Comparison of ENCODE assay signal across 18 cellular contexts in genomic region chr6:40512340-40512739, GRCh38.
DNase-seq lines count a peak whose midpoint lies in the region; ATAC-seq and TF ChIP-seq lines count a peak whose summit lies in the region.
"Had no signal": no experiment of that assay in that cellular context is flagged by ENCODE, and none has a peak within 500 bp of the region (broad histone marks: within the 10 kb centered on the region; RNA-seq: fewer than 3 reads in every experiment).

No MANE protein-coding gene starts in this region.

- H3K9me3 ChIP-seq in BE2C (no peaks in the 10 kb centered on the region), parathyroid adenoma (ENCODE audit: control insufficient read depth, low read length) (no peaks in the 10 kb centered on the region)
- H3K9me3 ChIP-seq in CD8-positive, alpha-beta memory T cell (ENCODE audit: low read length) = no peaks in the 10 kb centered on the region
- H3K9me3 ChIP-seq: Caco-2, HAP-1 had no signal

- H4K20me1 ChIP-seq in GM23338 (replicated peaks; ENCODE audit: insufficient read depth) = no peaks in the 10 kb centered on the region

- POLR2A ChIA-PET in CD8-positive, alpha-beta memory T cell (lab: Charles Lee) = no interaction called here

- no peaks in the 10 kb centered on the region for H3K9me3 Mint-ChIP-seq in GM23338
- no peaks in the 10 kb centered on the region for H3K9me3 Mint-ChIP-seq in CD8-positive, alpha-beta memory T cell
- H3K9me3 Mint-ChIP-seq: CD4-positive, alpha-beta memory T cell had no signal

- no peak overlapping the region for H2AFZ ChIP-seq in GM23338
- peak overlapping the region; percentile 81 for H2AFZ ChIP-seq in parathyroid adenoma

- H3K36me3 ChIP-seq in BE2C (no peaks in the 10 kb centered on the region), GM23338 (ENCODE audit: insufficient read depth) (no peaks in the 10 kb centered on the region), parathyroid adenoma (ENCODE audit: control insufficient read depth, insufficient read depth, low read length) (no peaks in the 10 kb centered on the region)
- H3K36me3 ChIP-seq in CD8-positive, alpha-beta memory T cell (ENCODE audit: insufficient read depth, low read length) = no peaks in the 10 kb centered on the region
- H3K36me3 ChIP-seq: HAP-1 had no signal

- peak overlapping the region; percentile 56 for H3K27ac Mint-ChIP-seq in GM23338
- H3K27ac Mint-ChIP-seq in CD8-positive, alpha-beta memory T cell = no peak overlapping the region
- H3K27ac Mint-ChIP-seq: HFFc6 had no signal

- H3K79me2 ChIP-seq in GM23338 (replicated peaks; ENCODE audit: insufficient read depth) (no peaks in the 10 kb centered on the region), parathyroid adenoma (no peaks in the 10 kb centered on the region)

- no peak overlapping the region for H3K4me2 ChIP-seq in GM23338
- no peak overlapping the region for H3K4me2 ChIP-seq in parathyroid adenoma (ENCODE audit: low read length)

- ATAC-seq in GM23338 (no peak; the same call in 2 of the 3 replicates), GM21576 (IDR thresholded peaks at IDR 0.05; ENCODE audit: unreplicated experiment) (no peak)

- peaks cover 9% of the 10 kb centered on the region for H3K4me1 ChIP-seq in BE2C
- H3K4me1 ChIP-seq in GM23338 (ENCODE audit: insufficient read depth) = peaks cover 4% of the 10 kb centered on the region; the same call in 1 of the 2 replicates
- peaks cover 44% of the 10 kb centered on the region for H3K4me1 ChIP-seq in parathyroid adenoma
- H3K4me1 ChIP-seq in CD8-positive, alpha-beta memory T cell (ENCODE audit: insufficient read depth, low read length) = no peaks in the 10 kb centered on the region
- H3K4me1 ChIP-seq: Caco-2, HAP-1 had no signal

- H3K4me3 Mint-ChIP-seq in GM23338 = no peak overlapping the region
- no peak overlapping the region for H3K4me3 Mint-ChIP-seq in CD8-positive, alpha-beta memory T cell
- H3K4me3 Mint-ChIP-seq: CD4-positive, alpha-beta memory T cell; HFFc6 had no signal

- DNase-seq in BE2C (peak; percentile 64), GM23338 (ENCODE audit: low spot score) (no peak), NCI-H69 (lab: John Stamatoyannopoulos, UW) (peak; percentile 82), GM13977 (ENCODE audit: low spot score) (no peak)
- no peak for DNase-seq in CD8-positive, alpha-beta memory T cell
- DNase-seq: AML-193; C1 segment of cervical spinal cord; Caco-2; CD4-positive, alpha-beta memory T cell; DMS153; DMS79; EL; GF-D8; GOT3; HFFc6 had no signal

- in situ Hi-C loops in GM13977 (cut with MboI; ENCODE audit: low pct_unique_long_range_greater_than_20kb, low sequenced_read_pairs, unreplicated experiment) = no loop called here

- H3F3A ChIP-seq in GM23338 (replicated peaks; ENCODE audit: low read depth) = no peaks in the 10 kb centered on the region

- H3K27me3 Mint-ChIP-seq in GM23338 (ENCODE audit: insufficient read depth, low read depth, poor library complexity) = peaks cover 7% of the 10 kb centered on the region
- peaks cover 3 to 9% of the 10 kb centered on the region in 2 donors for H3K27me3 Mint-ChIP-seq in CD8-positive, alpha-beta memory T cell

- H3K4me1 Mint-ChIP-seq in GM23338 = peaks cover 22% of the 10 kb centered on the region
- no peaks in the 10 kb centered on the region for H3K4me1 Mint-ChIP-seq in CD8-positive, alpha-beta memory T cell
- H3K4me1 Mint-ChIP-seq: CD4-positive, alpha-beta memory T cell had no signal

- H3K4me3 ChIP-seq in BE2C (ENCODE audit: low read depth, low read length) (no peak overlapping the region), GM23338 (no peak overlapping the region), parathyroid adenoma (ENCODE audit: low read depth, low read length) (no peak overlapping the region)
- H3K4me3 ChIP-seq in CD8-positive, alpha-beta memory T cell (ENCODE audit: low read length) = no peak overlapping the region
- H3K4me3 ChIP-seq: HAP-1 had no signal

- no peak for TF ChIP-seq CTCF in BE2C (IDR thresholded peaks at IDR 0.05; ENCODE audit: low read depth, low read length)
- no peak for TF ChIP-seq CTCF in GM23338 (conservative IDR thresholded peaks at IDR 0.05; ENCODE audit: low read depth in 2 of 2)
- no peak for TF ChIP-seq CTCF in parathyroid adenoma (IDR thresholded peaks at IDR 0.05)
- no peak for TF ChIP-seq CTCF in GM13977 (IDR thresholded peaks at IDR 0.05; ENCODE audit: extremely low read depth, insufficient read depth, missing control alignments)

- no peak overlapping the region for H3K27ac ChIP-seq in GM23338 (ENCODE audit: low read depth)
- peak overlapping the region; percentile 22 for H3K27ac ChIP-seq in parathyroid adenoma
- no peak overlapping the region for H3K27ac ChIP-seq in CD8-positive, alpha-beta memory T cell (ENCODE audit: low read depth, low read length)

- no peaks in the 10 kb centered on the region for H3K27me3 ChIP-seq in BE2C
- no peaks in the 10 kb centered on the region for H3K27me3 ChIP-seq in GM23338 (ENCODE audit: insufficient read depth)
- no peaks in the 10 kb centered on the region for H3K27me3 ChIP-seq in parathyroid adenoma (ENCODE audit: control insufficient read depth, insufficient read depth, low read length)
- H3K27me3 ChIP-seq in CD8-positive, alpha-beta memory T cell (ENCODE audit: insufficient read depth, low read length, poor library complexity, severe bottlenecking) = no peaks in the 10 kb centered on the region

- CTCF ChIA-PET in CD8-positive, alpha-beta memory T cell (lab: Charles Lee) = no interaction called here

- H3K36me3 Mint-ChIP-seq in GM23338 (ENCODE audit: low read depth) = no peaks in the 10 kb centered on the region
- H3K36me3 Mint-ChIP-seq in CD8-positive, alpha-beta memory T cell = no peaks in the 10 kb centered on the region
- H3K36me3 Mint-ChIP-seq: CD4-positive, alpha-beta memory T cell had no signal

- H3K9ac ChIP-seq in parathyroid adenoma = no peak overlapping the region

- H3K9me2 ChIP-seq in GM23338 (ENCODE audit: insufficient read depth) = no peaks in the 10 kb centered on the region

TF ChIP-seq in GM23338, 12 proteins besides CTCF, POLR2A, EP300 and RAD21 (continues in another document):
- TF ChIP-seq ZNF462 (CRISPR knock-in tag; IDR thresholded peaks at IDR 0.05) = no peak
- TF ChIP-seq POLR2AphosphoS5 (IDR thresholded peaks at IDR 0.05; ENCODE audit: low read depth) = no peak
- no peak for TF ChIP-seq NANOG (IDR thresholded peaks at IDR 0.05; ENCODE audit: borderline replicate concordance)
- no peak for TF ChIP-seq ZNF114 (CRISPR knock-in tag; IDR thresholded peaks at IDR 0.05)
- no peak for TF ChIP-seq ZNF331 (CRISPR knock-in tag; IDR thresholded peaks at IDR 0.05; ENCODE audit: low read depth)
- no peak for TF ChIP-seq CREB1 (CRISPR knock-in tag; IDR thresholded peaks at IDR 0.05; ENCODE audit: low read depth)
- TF ChIP-seq STAT1 (IDR thresholded peaks at IDR 0.05; ENCODE audit: unreplicated experiment) = no peak

Comparison
In these comparisons a context has a peak if more than half of its experiments do, and no peak if none do; other contexts are left out.
1. DNase-seq: peak in BE2C (single experiment) and NCI-H69 (single experiment); none in GM23338 (single experiment), GM13977 (single experiment) and CD8-positive, alpha-beta memory T cell (0 of 5).